10 cellular contexts compared by ENCODE assay signal in the genomic region with DNA sequence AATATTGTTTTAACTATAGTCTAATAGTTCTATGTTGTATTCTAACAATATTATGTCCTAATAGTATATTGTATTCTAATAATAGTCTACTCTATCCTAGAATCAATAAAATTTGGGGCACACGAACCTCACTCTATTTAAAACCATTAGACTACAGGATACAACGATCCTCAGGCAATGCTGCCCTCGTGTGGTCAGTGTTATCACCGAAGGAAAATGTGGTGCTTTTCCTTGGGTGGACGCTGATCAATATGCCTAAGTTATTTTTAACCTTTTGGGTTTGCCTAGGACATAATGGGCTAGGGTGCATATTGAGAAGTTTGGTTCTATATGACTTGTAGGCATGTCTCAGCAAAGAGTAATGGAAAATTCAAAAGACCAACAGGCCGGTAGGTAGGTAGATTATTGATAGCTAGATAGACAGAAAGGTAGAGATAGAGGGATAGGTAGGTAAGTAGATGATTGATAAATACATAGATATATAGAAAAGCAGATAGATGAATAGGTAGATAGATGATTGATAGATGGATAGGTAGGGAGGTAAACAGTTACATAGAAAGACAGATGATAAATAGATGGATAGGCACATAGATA.
A peak's percentile ranks its signal among the peaks of the same experiment; 100 is the strongest.
DNase-seq lines count a peak whose midpoint lies in the region; ATAC-seq and TF ChIP-seq lines count a peak whose summit lies in the region.
"Had no signal": no experiment of that assay in that cellular context is flagged by ENCODE, and none has a peak within 500 bp of the region (broad histone marks: within the 10 kb centered on the region; RNA-seq: fewer than 3 reads in every experiment).

No MANE protein-coding gene starts in this region.

- intact Hi-C loops in sigmoid colon (cut with DNase I) (no loop called here), gastrocnemius medialis (cut with DNase I; ENCODE audit: low total_unique reads) (no loop called here)

- in situ Hi-C loops in gastrocnemius medialis (cut with MboI; ENCODE audit: low sequenced_read_pairs in 4 of 4), result no loop called here

- H3K4me3 ChIP-seq in sigmoid colon (no peak overlapping the region), gastrocnemius medialis (no peak overlapping the region)
- H3K4me3 ChIP-seq: BLaER1 had no signal

- peak overlapping the region; percentile 7 for H3K27ac Mint-ChIP-seq in activated T-helper 17 cell treated with anti-CD3 and anti-CD28 coated beads, Interleukin-2, amount 50 U/mL, for 72 hours
- H3K27ac Mint-ChIP-seq: activated naive CD4-positive, alpha-beta T cell treated with anti-CD3 and anti-CD28 coated beads, Interleukin-2, amount 50 U/mL, for 24 hours had no signal

- H3K4me1 ChIP-seq in sigmoid colon (no peaks in the 10 kb centered on the region), gastrocnemius medialis (no peaks in the 10 kb centered on the region)
- H3K4me1 ChIP-seq: BLaER1 had no signal

- H3K4me1 Mint-ChIP-seq in activated T-helper 17 cell treated with anti-CD3 and anti-CD28 coated beads, Interleukin-2, amount 50 U/mL, for 72 hours, result peaks cover 7% of the 10 kb centered on the region
- H3K4me1 Mint-ChIP-seq: activated naive CD4-positive, alpha-beta T cell treated with anti-CD3 and anti-CD28 coated beads, Interleukin-2, amount 50 U/mL, for 24 hours had no signal

- peak in 3 of 4 experiments; percentile 15 to 42 (median 17) for TF ChIP-seq CTCF in sigmoid colon (IDR thresholded peaks at IDR 0.05)
- no peak for TF ChIP-seq CTCF in gastrocnemius medialis (IDR thresholded peaks at IDR 0.05 in 4 of 5, conservative IDR thresholded peaks at IDR 0.05 in 1 of 5)

- WGBS in sigmoid colon, 2 donors, result 17 to 21% methylated on average over 6 of the region's 6 CpGs

- H3K27me3 ChIP-seq in sigmoid colon (no peaks in the 10 kb centered on the region), gastrocnemius medialis (no peaks in the 10 kb centered on the region)
- H3K27me3 ChIP-seq: BLaER1 had no signal

- no peaks in the 10 kb centered on the region for H3K27me3 Mint-ChIP-seq in activated T-helper 17 cell treated with anti-CD3 and anti-CD28 coated beads, Interleukin-2, amount 50 U/mL, for 72 hours
- H3K27me3 Mint-ChIP-seq: activated naive CD4-positive, alpha-beta T cell treated with anti-CD3 and anti-CD28 coated beads, Interleukin-2, amount 50 U/mL, for 24 hours had no signal

- H3K27ac ChIP-seq in sigmoid colon (no peak overlapping the region), gastrocnemius medialis (no peak overlapping the region)
- H3K27ac ChIP-seq: BLaER1 had no signal

- peak; percentile 28 for DNase-seq in DMS53 (lab: John Stamatoyannopoulos, UW)
- DNase-seq in DMS53 treated with DMSO at 0.1 percent for 48 hours (lab: John Stamatoyannopoulos, UW; ENCODE audit: unreplicated experiment), result no peak
- peak; percentile 12 for DNase-seq in H4 (ENCODE audit: low spot score)
- peak; percentile 29 for DNase-seq in NCI-H345 (lab: John Stamatoyannopoulos, UW)
- DNase-seq in glomerular visceral epithelial cell (ENCODE audit: extremely low spot score), result peak; percentile 22
- DNase-seq in sigmoid colon, result no peak
- no peak for DNase-seq in gastrocnemius medialis

- no peak overlapping the region for H3K4me3 Mint-ChIP-seq in activated T-helper 17 cell treated with anti-CD3 and anti-CD28 coated beads, Interleukin-2, amount 50 U/mL, for 72 hours
- H3K4me3 Mint-ChIP-seq: activated naive CD4-positive, alpha-beta T cell treated with anti-CD3 and anti-CD28 coated beads, Interleukin-2, amount 50 U/mL, for 24 hours had no signal

- no peak for TF ChIP-seq EP300 in sigmoid colon (IDR thresholded peaks at IDR 0.05)

- H3K36me3 ChIP-seq in sigmoid colon (no peaks in the 10 kb centered on the region), gastrocnemius medialis (no peaks in the 10 kb centered on the region)

- H3K36me3 Mint-ChIP-seq in activated T-helper 17 cell treated with anti-CD3 and anti-CD28 coated beads, Interleukin-2, amount 50 U/mL, for 72 hours (ENCODE audit: low read depth), result peaks cover 59% of the 10 kb centered on the region

- no peaks in the 10 kb centered on the region for H3K9me3 Mint-ChIP-seq in activated T-helper 17 cell treated with anti-CD3 and anti-CD28 coated beads, Interleukin-2, amount 50 U/mL, for 72 hours
- H3K9me3 Mint-ChIP-seq: activated naive CD4-positive, alpha-beta T cell treated with anti-CD3 and anti-CD28 coated beads, Interleukin-2, amount 50 U/mL, for 24 hours had no signal

- no peak for ATAC-seq in activated T-helper 17 cell treated with anti-CD3 and anti-CD28 coated beads, Interleukin-2, amount 50 U/mL, for 72 hours (replicated peaks)
- ATAC-seq in gastrocnemius medialis, result no peak

- TF ChIP-seq POLR2A in sigmoid colon (IDR thresholded peaks at IDR 0.05) (no peak), gastrocnemius medialis (IDR thresholded peaks at IDR 0.05) (no peak)

- H3K9me3 ChIP-seq in sigmoid colon (no peaks in the 10 kb centered on the region), gastrocnemius medialis (no peaks in the 10 kb centered on the region)

Comparison
In these comparisons a context has a peak if more than half of its experiments do, and no peak if none do; other contexts are left out.
1. DNase-seq: peak in DMS53 (single experiment), H4 (single experiment), NCI-H345 (single experiment) and glomerular visceral epithelial cell (single experiment); none in DMS53 treated with DMSO at 0.1 percent for 48 hours (single experiment), sigmoid colon (single experiment) and gastrocnemius medialis (0 of 2).
2. CTCF ChIP-seq: peak in sigmoid colon (3 of 4); none in gastrocnemius medialis (0 of 5).